ENCODE assay signal across 15 cellular contexts in the genomic region with DNA sequence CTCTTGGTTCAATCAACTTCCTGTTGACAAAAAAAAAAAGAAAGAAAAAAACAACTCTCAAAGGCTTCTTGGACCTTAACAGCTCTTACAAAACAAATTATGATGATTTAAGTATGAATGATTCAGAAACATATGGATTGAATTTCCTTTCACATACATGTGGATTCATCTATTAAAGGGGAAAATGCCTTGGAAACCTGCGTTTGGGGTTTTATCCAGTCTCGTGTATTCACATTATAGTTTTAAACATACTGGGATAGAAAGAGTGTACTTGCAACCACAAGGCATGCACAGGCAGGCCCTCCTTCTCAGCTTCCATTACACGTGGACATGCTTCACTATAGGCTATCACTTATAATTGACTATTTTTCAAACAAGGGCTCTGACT.
"Had no signal": no experiment of that assay in that cellular context is flagged by ENCODE, and none has a peak within 500 bp of the region (broad histone marks: within the 10 kb centered on the region; RNA-seq: fewer than 3 reads in every experiment).

No MANE protein-coding gene starts in this region.

- H3K4me1 ChIP-seq: ascending aorta, lower lobe of right lung, suprapubic skin, upper lobe of left lung had no signal

- H3K9me3 ChIP-seq: right lobe of liver, suprapubic skin, upper lobe of left lung had no signal

- H3K27me3 ChIP-seq: ascending aorta, right lobe of liver, suprapubic skin, upper lobe of left lung had no signal

- DNase-seq: activated CD4-positive, alpha-beta T cell treated with anti-CD3 and anti-CD28 coated beads for 1 hour; activated CD4-positive, alpha-beta T cell treated with anti-CD3 and anti-CD28 coated beads, Interleukin-2, amount 50 U/mL, for 4 hours; activated naive CD4-positive, alpha-beta T cell treated with anti-CD3 and anti-CD28 coated beads for 36 hours; activated naive CD8-positive, alpha-beta T cell treated with anti-CD3 and anti-CD28 coated beads, Interleukin-2, amount 50 U/mL, for 24 hours; erythroblast; left cardiac atrium; lower lobe of right lung; midbrain; T-cell; T1000; upper lobe of left lung had no signal

- H3K4me3 ChIP-seq: ascending aorta, lower lobe of right lung, right lobe of liver, suprapubic skin, upper lobe of left lung had no signal

- H3K36me3 ChIP-seq: ascending aorta, lower lobe of right lung, right lobe of liver, suprapubic skin, upper lobe of left lung had no signal

- H3K27ac ChIP-seq: ascending aorta, lower lobe of right lung, suprapubic skin, upper lobe of left lung had no signal

- ATAC-seq: activated naive CD8-positive, alpha-beta T cell treated with anti-CD3 and anti-CD28 coated beads, Interleukin-2, amount 50 U/mL, for 24 hours; activated T-helper 17 cell treated with anti-CD3 and anti-CD28 coated beads, Interleukin-2, amount 50 U/mL, for 72 hours; left cardiac atrium; lower lobe of right lung; T-cell had no signal
